1 cellular context compared by ENCODE assay signal in genomic region chr17:9258115-9259020, GRCh38.
TF ChIP-seq lines count a peak whose summit lies in the region.

No MANE protein-coding gene starts in this region.

TF ChIP-seq in HepG2, 621 proteins besides CTCF, POLR2A, EP300 and RAD21 (continued from another document and continues in another):
- TF ChIP-seq HOMEZ (CRISPR knock-in tag; IDR thresholded peaks at IDR 0.05; ENCODE audit: low read depth) (no peak), ZFP82 (CRISPR knock-in tag; IDR thresholded peaks at IDR 0.05; ENCODE audit: borderline replicate concordance) (no peak), PRPF4 (IDR thresholded peaks at IDR 0.05; ENCODE audit: low read depth, low read length, poor library complexity, severe bottlenecking) (no peak), ZKSCAN5 (CRISPR knock-in tag; IDR thresholded peaks at IDR 0.05) (peak; percentile 95), ZSCAN5A (CRISPR knock-in tag; IDR thresholded peaks at IDR 0.05; ENCODE audit: borderline replicate concordance) (no peak), SOX6 (IDR thresholded peaks at IDR 0.05) (no peak), SOX6 (CRISPR knock-in tag; IDR thresholded peaks at IDR 0.05) (peak; percentile 69; the same call in 1 of the 2 replicates), SIN3B (IDR thresholded peaks at IDR 0.05; ENCODE audit: low read length) (no peak), ZNF317 (CRISPR knock-in tag; IDR thresholded peaks at IDR 0.05) (no peak), ZNF101 (CRISPR knock-in tag; IDR thresholded peaks at IDR 0.05; ENCODE audit: borderline replicate concordance, low read depth) (no peak), ZFP62 (CRISPR knock-in tag; IDR thresholded peaks at IDR 0.05) (no peak), SP2 (CRISPR knock-in tag; IDR thresholded peaks at IDR 0.05) (no peak), GATAD1 (CRISPR knock-in tag; IDR thresholded peaks at IDR 0.05) (no peak), ZSCAN12 (CRISPR knock-in tag; IDR thresholded peaks at IDR 0.05) (no peak), SMAD9 (CRISPR knock-in tag; IDR thresholded peaks at IDR 0.05) (no peak), SALL1 (CRISPR knock-in tag; IDR thresholded peaks at IDR 0.05) (peak; percentile 51; the same call in 1 of the 2 replicates), SMAD1 (CRISPR knock-in tag; IDR thresholded peaks at IDR 0.05; ENCODE audit: borderline replicate concordance, low read depth) (no peak), RXRA (CRISPR knock-in tag; IDR thresholded peaks at IDR 0.05) (no peak), MXD1 (CRISPR knock-in tag; IDR thresholded peaks at IDR 0.05) (no peak), FOXK2 (IDR thresholded peaks at IDR 0.05) (no peak), MTA3 (CRISPR knock-in tag; IDR thresholded peaks at IDR 0.05) (no peak), NR2F6 (IDR thresholded peaks at IDR 0.05) (peak; percentile 56), NR2F6 (CRISPR knock-in tag; IDR thresholded peaks at IDR 0.05) (no peak), DDIT3 (CRISPR knock-in tag; IDR thresholded peaks at IDR 0.05) (no peak), SNAI1 (CRISPR knock-in tag; IDR thresholded peaks at IDR 0.05; ENCODE audit: borderline replicate concordance) (no peak), NFYB (CRISPR knock-in tag; IDR thresholded peaks at IDR 0.05) (no peak), AHDC1 (CRISPR knock-in tag; IDR thresholded peaks at IDR 0.05; ENCODE audit: borderline replicate concordance) (no peak), TIGD3 (CRISPR knock-in tag; IDR thresholded peaks at IDR 0.05; ENCODE audit: borderline replicate concordance) (no peak), HNF1A (IDR thresholded peaks at IDR 0.05; ENCODE audit: low read depth) (no peak), HNF1A (CRISPR knock-in tag; IDR thresholded peaks at IDR 0.05; ENCODE audit: borderline replicate concordance) (peak; percentile 22; the same call in 1 of the 2 replicates), ZNF747 (CRISPR knock-in tag; IDR thresholded peaks at IDR 0.05; ENCODE audit: borderline replicate concordance) (no peak), RERE (CRISPR knock-in tag; IDR thresholded peaks at IDR 0.05; ENCODE audit: low read depth) (no peak), ATF5 (CRISPR knock-in tag; IDR thresholded peaks at IDR 0.05; ENCODE audit: low read depth) (no peak), TCF12 (IDR thresholded peaks at IDR 0.05) (no peak), TCF12 (CRISPR knock-in tag; IDR thresholded peaks at IDR 0.05) (no peak), ZFP1 (CRISPR knock-in tag; IDR thresholded peaks at IDR 0.05) (no peak), GABPB1 (CRISPR knock-in tag; IDR thresholded peaks at IDR 0.05) (no peak), NFRKB (IDR thresholded peaks at IDR 0.05) (no peak), ZMYM4 (CRISPR knock-in tag; IDR thresholded peaks at IDR 0.05) (no peak), ADNP (CRISPR knock-in tag; IDR thresholded peaks at IDR 0.05) (no peak), NCOA2 (CRISPR knock-in tag; IDR thresholded peaks at IDR 0.05) (no peak), NFKB2 (CRISPR knock-in tag; IDR thresholded peaks at IDR 0.05; ENCODE audit: borderline replicate concordance) (no peak), ZNF264 (CRISPR knock-in tag; IDR thresholded peaks at IDR 0.05) (no peak), ZNF691 (CRISPR knock-in tag; IDR thresholded peaks at IDR 0.05; ENCODE audit: borderline replicate concordance, low read depth) (no peak)
